Comparison of ENCODE assay signal across 32 cellular contexts in the genomic region with DNA sequence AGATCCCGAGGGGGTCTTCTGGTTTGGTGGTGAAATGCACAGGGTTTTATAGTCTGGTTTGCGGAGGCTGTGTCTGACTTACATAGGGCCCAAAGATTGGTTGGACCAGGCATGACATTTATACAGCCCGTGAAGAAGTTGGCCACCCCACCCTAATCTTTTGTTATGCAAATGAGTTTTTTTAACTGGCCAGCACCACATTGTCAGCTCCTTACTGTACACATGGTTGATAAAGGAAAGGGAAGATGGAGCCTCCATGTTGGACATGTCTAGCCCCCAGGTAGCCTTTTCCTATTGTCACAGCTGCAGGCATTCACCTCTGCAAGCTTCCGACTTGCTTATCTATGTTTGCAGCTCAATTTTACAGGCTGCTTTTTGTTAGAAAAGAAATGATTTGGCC.
DNase-seq lines count a peak whose midpoint lies in the region; ATAC-seq, FAIRE-seq and TF ChIP-seq lines count a peak whose summit lies in the region.
"Had no signal": no experiment of that assay in that cellular context is flagged by ENCODE, and none has a peak within 500 bp of the region (broad histone marks: within the 10 kb centered on the region; RNA-seq: fewer than 3 reads in every experiment).

No MANE protein-coding gene starts in this region.

- no peak for TF ChIP-seq EP300 in K562 (IDR thresholded peaks at IDR 0.05; ENCODE audit: low read length)

- H3K9ac ChIP-seq in K562 (ENCODE audit: insufficient read depth in 1 of 2, low read depth in 2 of 2, low read length in 2 of 2) = no peak overlapping the region
- H3K9ac ChIP-seq: BLaER1; BLaER1 treated with 17β-estradiol and CSF1 and Interleukin-3, amounts not matched to agents 10 nM and 100 nM had no signal

- no peak for TF ChIP-seq CTCF in Caco-2 (IDR thresholded peaks at IDR 0.05; ENCODE audit: insufficient read depth in 1 of 2, low read depth in 1 of 2, low read length in 1 of 2, severe bottlenecking in 1 of 2, unreplicated experiment in 1 of 2)
- no peak for TF ChIP-seq CTCF in K562 (IDR thresholded peaks at IDR 0.05 in 2 of 3, conservative IDR thresholded peaks at IDR 0.05 in 1 of 3; ENCODE audit: insufficient read depth in 2 of 3, low read depth in 1 of 3, low read length in 3 of 3)

- H3K27me3 ChIP-seq in Caco-2 (replicated peaks; ENCODE audit: control insufficient read depth, insufficient read depth, low read length) (no peaks in the 10 kb centered on the region), K562 (ENCODE audit: control insufficient read depth in 2 of 2, insufficient read depth in 2 of 2, low read length in 2 of 2) (peaks cover 6 to 9% of the 10 kb centered on the region in 2 experiments; a peak in 3 of 5 replicates)
- H3K27me3 ChIP-seq: BE2C; BLaER1; BLaER1 treated with 17β-estradiol and CSF1 and Interleukin-3, amounts not matched to agents 10 nM and 100 nM had no signal

- H3K79me2 ChIP-seq in K562 (ENCODE audit: control insufficient read depth, insufficient read depth, low read length) = no peaks in the 10 kb centered on the region

- H4K20me1 ChIP-seq in K562 (replicated peaks; ENCODE audit: control insufficient read depth, insufficient read depth, low read length) = no peaks in the 10 kb centered on the region
- H4K20me1 ChIP-seq: BLaER1; BLaER1 treated with 17β-estradiol and CSF1 and Interleukin-3, amounts not matched to agents 10 nM and 100 nM had no signal

- H3K27ac Mint-ChIP-seq in Caco-2 (ENCODE audit: unreplicated experiment) = peak overlapping the region; percentile 15
- H3K27ac Mint-ChIP-seq: B cell; CD14-positive monocyte; CD4-positive, alpha-beta memory T cell; CD4-positive, alpha-beta T cell; CD4-positive, CD25-positive, alpha-beta regulatory T cell; CD8-positive, alpha-beta memory T cell; CD8-positive, alpha-beta T cell had no signal

- DNase-seq in Caco-2 (no peak), K562 (ENCODE audit: extremely low read depth in 1 of 4, low spot score in 3 of 4) (no peak), NCI-H82 treated with DMSO at 0.1 percent for 48 hours (lab: John Stamatoyannopoulos, UW; ENCODE audit: unreplicated experiment) (no peak)
- DNase-seq: 8988T; ACHN; AML-193; BE2C; C1 segment of cervical spinal cord; Calu3; CD4-positive, alpha-beta memory T cell; CD4-positive, alpha-beta T cell; CD4-positive, CD25-positive, alpha-beta regulatory T cell; CD8-positive, alpha-beta memory T cell; CD8-positive, alpha-beta T cell; COR-L47; DMS 273 treated with DMSO at 0.1 percent for 48 hours; DMS153; DMS53; DMS79; DMS79 treated with DMSO at 0.1 percent for 48 hours; DND-41; EL had no signal

- H3K36me3 Mint-ChIP-seq in Caco-2 (ENCODE audit: insufficient read depth, unreplicated experiment) = peaks cover 5% of the 10 kb centered on the region
- H3K36me3 Mint-ChIP-seq: CD14-positive monocyte; CD4-positive, alpha-beta memory T cell; CD4-positive, CD25-positive, alpha-beta regulatory T cell; CD8-positive, alpha-beta T cell had no signal

- CTCF ChIA-PET in Caco-2 (lab: Charles Lee) (interaction anchor here (0.6 to 0.7 kb wide), 2 partner anchors 10 to 86 kb away, joined by 3 to 6 read pairs; no protein-coding TSS in a partner anchor), K562 (lab: Yijun Ruan, JAX; ENCODE audit: low intra/inter-chr PET ratio) (no interaction called here)

- intact Hi-C loops in Caco-2 (cut with micrococcal nuclease; ENCODE audit: unreplicated experiment) (no loop called here), K562 (cut with micrococcal nuclease) (no loop called here)

- peaks cover 14% of the 10 kb centered on the region for H3K4me1 Mint-ChIP-seq in Caco-2 (ENCODE audit: low read depth, unreplicated experiment)
- H3K4me1 Mint-ChIP-seq: B cell; CD4-positive, alpha-beta memory T cell; CD4-positive, CD25-positive, alpha-beta regulatory T cell; CD8-positive, alpha-beta memory T cell had no signal

- H3K27me3 Mint-ChIP-seq in Caco-2 (ENCODE audit: insufficient read depth, unreplicated experiment) = no peaks in the 10 kb centered on the region

- TF ChIP-seq POLR2A in K562 (conservative IDR thresholded peaks at IDR 0.05) = no peak

- H3K9me3 ChIP-seq in Caco-2 = no peaks in the 10 kb centered on the region
- 0 out of 2 replicates have a peak, but pooled peaks cover 2% of the 10 kb centered on the region for H3K9me3 ChIP-seq in K562 (replicated peaks; ENCODE audit: control insufficient read depth, insufficient read depth, low read depth, low read length)
- H3K9me3 ChIP-seq: BE2C had no signal

- FAIRE-seq in K562 (lab: Jason Lieb, UNC) = no peak
- FAIRE-seq: A204.1, A549, D721Med had no signal

- ATAC-seq in K562 = no peak; the same call in 1 of the 3 replicates
- no peak for ATAC-seq in GM18867 (IDR thresholded peaks at IDR 0.05; ENCODE audit: unreplicated experiment)
- ATAC-seq: A549; CD8-positive, alpha-beta T cell had no signal

- no peaks in the 10 kb centered on the region for H3K36me3 ChIP-seq in Caco-2 (ENCODE audit: control insufficient read depth, insufficient read depth, low read length)
- H3K36me3 ChIP-seq in K562 (ENCODE audit: control insufficient read depth, insufficient read depth, low read length) = no peaks in the 10 kb centered on the region
- H3K36me3 ChIP-seq: BE2C, BLaER1 had no signal

- H3K4me3 Mint-ChIP-seq in Caco-2 (ENCODE audit: unreplicated experiment) = no peak overlapping the region
- H3K4me3 Mint-ChIP-seq: B cell; CD14-positive monocyte; CD4-positive, alpha-beta memory T cell; CD4-positive, alpha-beta T cell; CD4-positive, CD25-positive, alpha-beta regulatory T cell; CD8-positive, alpha-beta memory T cell; CD8-positive, alpha-beta T cell had no signal

- H3K4me1 ChIP-seq in Caco-2 (peaks cover 14% of the 10 kb centered on the region), K562 (replicated peaks in 1 of 2; ENCODE audit: control insufficient read depth in 2 of 2, insufficient read depth in 2 of 2, low read length in 2 of 2) (no peaks in the 10 kb centered on the region; a peak in 1 of 5 replicates)
- H3K4me1 ChIP-seq: A549; BE2C; BLaER1; BLaER1 treated with 17β-estradiol and CSF1 and Interleukin-3, amounts not matched to agents 10 nM and 100 nM had no signal

- H3K4me3 ChIP-seq in Caco-2 (ENCODE audit: low read depth, low read length) (no peak overlapping the region), K562 (no peak overlapping the region)
- H3K4me3 ChIP-seq: A549; BLaER1; BLaER1 treated with 17β-estradiol and CSF1 and Interleukin-3, amounts not matched to agents 10 nM and 100 nM had no signal

- peak overlapping the region; percentile 19; the same call in 1 of the 2 replicates for H2AFZ ChIP-seq in K562 (ENCODE audit: low read depth, low read length)

- H3K9me3 Mint-ChIP-seq in Caco-2 (ENCODE audit: unreplicated experiment) = peaks cover 7% of the 10 kb centered on the region
- H3K9me3 Mint-ChIP-seq: CD4-positive, alpha-beta T cell had no signal

- peak overlapping the region; percentile 27 for H3K4me2 ChIP-seq in K562 (ENCODE audit: insufficient read depth, low read length)
- H3K4me2 ChIP-seq: A549; BLaER1; BLaER1 treated with 17β-estradiol and CSF1 and Interleukin-3, amounts not matched to agents 10 nM and 100 nM had no signal

- H3K9me1 ChIP-seq in K562 (ENCODE audit: control insufficient read depth, insufficient read depth, low read length) = no peaks in the 10 kb centered on the region

- BruUV-seq in Caco-2 (replicated peaks; lab: Mats Ljungman, UMichigan) (no TSS peak), K562 (replicated peaks; lab: Mats Ljungman, UMichigan) (no TSS peak)

- POLR2A ChIA-PET in Caco-2 (lab: Charles Lee) = no interaction called here
- POLR2A ChIA-PET in K562 (lab: Yijun Ruan, JAX) = interaction anchor here (1.6 kb wide), 1 partner anchor 9 kb away, joined by 5 read pairs; no protein-coding TSS in a partner anchor

- 17% methylated on average over 4 of the region's 4 CpGs for WGBS in K562 (ENCODE audit: insufficient coverage, low coverage, missing lambda C conversion rate)

- H3K27ac ChIP-seq in K562 (ENCODE audit: extremely low read depth, low read depth, low read length) = no peak overlapping the region
- H3K27ac ChIP-seq: 22Rv1; A549; BLaER1; BLaER1 treated with 17β-estradiol and CSF1 and Interleukin-3, amounts not matched to agents 10 nM and 100 nM; C4-2B had no signal

- no peak for TF ChIP-seq RAD21 in K562 (CRISPR knock-in tag; conservative IDR thresholded peaks at IDR 0.05 in 1 of 2, IDR thresholded peaks at IDR 0.05 in 1 of 2)

- in situ Hi-C loops in K562 (cut with MboI) = no loop called here

TF ChIP-seq in K562, 482 proteins besides CTCF, POLR2A, EP300 and RAD21:
- TF ChIP-seq, protein P1, sequence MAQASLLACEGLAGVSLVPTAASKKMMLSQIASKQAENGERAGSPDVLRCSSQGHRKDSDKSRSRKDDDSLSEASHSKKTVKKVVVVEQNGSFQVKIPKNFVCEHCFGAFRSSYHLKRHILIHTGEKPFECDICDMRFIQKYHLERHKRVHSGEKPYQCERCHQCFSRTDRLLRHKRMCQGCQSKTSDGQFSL (CRISPR knock-in tag; IDR thresholded peaks at IDR 0.05) = no peak
- TF ChIP-seq, protein P1 (tag; IDR thresholded peaks at IDR 0.05) = no peak
- peak; percentile 77 for TF ChIP-seq ZNF384 (IDR thresholded peaks at IDR 0.05; ENCODE audit: low read depth, low read length)
- peak; percentile 82 for TF ChIP-seq SOX6 (IDR thresholded peaks at IDR 0.05)
